ENCODE assay signal across 8 cellular contexts in genomic region chr4:67700119-67700873, GRCh38. TPM values are rescaled to one million over a fixed set of nuclear protein-coding genes. Genes with fewer than 3 reads are reported as not detected.
A peak's percentile ranks its signal among the peaks of the same experiment; 100 is the strongest.
DNase-seq lines count a peak whose midpoint lies in the region; ATAC-seq and TF ChIP-seq lines count a peak whose summit lies in the region.

No MANE protein-coding gene starts in this region.

- no peak overlapping the region for H3K4ac ChIP-seq in mesenchymal stem cell (ENCODE audit: low read depth in 1 of 2, low read length in 2 of 2)

- no peaks in the 10 kb centered on the region for H3K9me3 ChIP-seq in cardiac muscle cell (ENCODE audit: low read depth)
- peaks cover 18% of the 10 kb centered on the region; the same call in 1 of the 2 replicates for H3K9me3 ChIP-seq in OCI-LY7 (ENCODE audit: low read length)
- H3K9me3 ChIP-seq in colonic mucosa = no peaks in the 10 kb centered on the region
- no peaks in the 10 kb centered on the region for H3K9me3 ChIP-seq in mesenchymal stem cell (ENCODE audit: control insufficient read depth, low read length)
- no peaks in the 10 kb centered on the region for H3K9me3 ChIP-seq in vagina

- TSS peak; percentile 61 for BruUV-seq in OCI-LY7 (replicated peaks; lab: Mats Ljungman, UMichigan)

- TF ChIP-seq POLR2A in vagina (IDR thresholded peaks at IDR 0.05) = no peak

- H3K4me3 ChIP-seq in cardiac muscle cell (peak overlapping the region; percentile 68), OCI-LY7 (ENCODE audit: low read depth, low read length, poor library complexity, severe bottlenecking) (peak overlapping the region; percentile 90), colonic mucosa (peak overlapping the region; percentile 91), mesenchymal stem cell (ENCODE audit: insufficient read depth in 1 of 2, low read depth in 1 of 2, low read length in 2 of 2) (peak overlapping the region; percentile 77 to 82), vagina (peak overlapping the region; percentile 74 to 88)

- H3K4me2 ChIP-seq in OCI-LY7 (ENCODE audit: low read length) = peak overlapping the region; percentile 90
- peak overlapping the region; percentile 57 for H3K4me2 ChIP-seq in mesenchymal stem cell (ENCODE audit: low read length, poor library complexity, severe bottlenecking)

- H2AK5ac ChIP-seq in mesenchymal stem cell (ENCODE audit: low read length, severe bottlenecking) = no peak overlapping the region

- peak overlapping the region; percentile 96 for H2AFZ ChIP-seq in OCI-LY7 (ENCODE audit: low read length)
- peak overlapping the region; percentile 2 for H2AFZ ChIP-seq in mesenchymal stem cell (ENCODE audit: low read depth, low read length)

- H3K36me3 ChIP-seq in cardiac muscle cell = no peaks in the 10 kb centered on the region
- peaks cover 53% of the 10 kb centered on the region for H3K36me3 ChIP-seq in OCI-LY7 (ENCODE audit: insufficient read depth, low read length)
- no peaks in the 10 kb centered on the region for H3K36me3 ChIP-seq in colonic mucosa
- peaks cover 0 to 12% of the 10 kb centered on the region in 2 experiments for H3K36me3 ChIP-seq in mesenchymal stem cell (ENCODE audit: control insufficient read depth in 1 of 2, insufficient read depth in 2 of 2, low read depth in 1 of 2, low read length in 2 of 2)
- H3K36me3 ChIP-seq in vagina = no peaks in the 10 kb centered on the region

- no peak overlapping the region for H2BK120ac ChIP-seq in mesenchymal stem cell (ENCODE audit: low read depth, low read length)

- H3K27ac ChIP-seq in cardiac muscle cell (peak overlapping the region; percentile 81), OCI-LY7 (ENCODE audit: low read depth, low read length, poor library complexity, severe bottlenecking) (peak overlapping the region; percentile 55), colonic mucosa (peak overlapping the region; percentile 84), mesenchymal stem cell (ENCODE audit: low read length, poor library complexity, severe bottlenecking) (peak overlapping the region; percentile 74), vagina (peak overlapping the region; percentile 92)

- H3K79me2 ChIP-seq in OCI-LY7 (ENCODE audit: insufficient read depth, low read depth, low read length) = peaks cover 82% of the 10 kb centered on the region

- peak overlapping the region; percentile 84 to 92 for H3K9ac ChIP-seq in colonic mucosa (ENCODE audit: low read depth in 2 of 2, low read length in 2 of 2)
- peak overlapping the region; percentile 97 for H3K9ac ChIP-seq in mesenchymal stem cell (ENCODE audit: low read length)

- peak overlapping the region; percentile 13 to 75 for H3K18ac ChIP-seq in mesenchymal stem cell (ENCODE audit: low read depth in 1 of 2, low read length in 2 of 2)

- H3K23ac ChIP-seq in mesenchymal stem cell (ENCODE audit: low read length in 2 of 2) = no peak overlapping the region

- no peaks in the 10 kb centered on the region for H4K20me1 ChIP-seq in OCI-LY7 (ENCODE audit: insufficient read depth, low read length)

- POLR2A ChIA-PET in OCI-LY7 (lab: Charles Lee) = interaction anchor here (0.7 to 2.1 kb wide), 11 partner anchors 10 to 156 kb away, joined by 3 to 11 read pairs (median 4); partner anchors contain the start of gene STAP1

- WGBS in mesenchymal stem cell = 20% methylated on average over 14 of the region's 17 CpGs

- H4K91ac ChIP-seq in mesenchymal stem cell (ENCODE audit: low read length) = no peak overlapping the region

- no peaks in the 10 kb centered on the region for H3K9me2 ChIP-seq in OCI-LY7 (ENCODE audit: insufficient read depth, low read length)

- H3K79me1 ChIP-seq in mesenchymal stem cell (replicated peaks; ENCODE audit: low read length, poor library complexity, severe bottlenecking) = no peaks in the 10 kb centered on the region

- DNase-seq in cardiac muscle cell (ENCODE audit: low read depth in 1 of 2, low spot score in 1 of 2) (peak in 1 of 2 donors; percentile 17), Right ventricle myocardium inferior (ENCODE audit: missing footprints) (no peak), OCI-LY7 (ENCODE audit: low spot score) (peak; percentile 44), colonic mucosa (no peak), mesenchymal stem cell (peak; percentile 39), vagina (ENCODE audit: extremely low spot score in 2 of 2) (peak in 1 of 2 donors; percentile 85), SK-N-DZ (ENCODE audit: low spot score) (no peak)

- no peak overlapping the region for H2BK5ac ChIP-seq in mesenchymal stem cell (ENCODE audit: low read depth, low read length, poor library complexity, severe bottlenecking)

- TF ChIP-seq CTCF in cardiac muscle cell (IDR thresholded peaks at IDR 0.05; ENCODE audit: low read depth, low read length) = no peak
- no peak for TF ChIP-seq CTCF in OCI-LY7 (conservative IDR thresholded peaks at IDR 0.05; ENCODE audit: low read length)
- no peak for TF ChIP-seq CTCF in colonic mucosa (IDR thresholded peaks at IDR 0.05)
- no peak for TF ChIP-seq CTCF in vagina (IDR thresholded peaks at IDR 0.05)

- CTCF ChIA-PET in OCI-LY7 (lab: Charles Lee; ENCODE audit: unreplicated experiment) = interaction anchor here (1.0 kb wide), 2 partner anchors 114 to 154 kb away, joined by 3 read pairs; no protein-coding TSS in a partner anchor

- intact Hi-C loops in Right ventricle myocardium inferior (cut with DNase I) = loop anchor here (2.0 kb wide), 1 partner anchor 155 kb away; the partner anchor contains the start of gene CENPC
- intact Hi-C loops in OCI-LY7 (cut with micrococcal nuclease; ENCODE audit: unreplicated experiment) = loop anchor here (1.0 kb wide), 1 partner anchor 125 kb away; no protein-coding TSS in a partner anchor
- intact Hi-C loops in colonic mucosa (cut with DNase I) = no loop called here
- intact Hi-C loops in vagina (cut with DNase I) = no loop called here

- no peaks in the 10 kb centered on the region for H3K27me3 ChIP-seq in cardiac muscle cell
- no peaks in the 10 kb centered on the region for H3K27me3 ChIP-seq in colonic mucosa
- H3K27me3 ChIP-seq in mesenchymal stem cell (ENCODE audit: control insufficient read depth in 1 of 2, insufficient read depth in 1 of 2, low read length in 2 of 2) = no peaks in the 10 kb centered on the region
- H3K27me3 ChIP-seq in vagina = no peaks in the 10 kb centered on the region

- no peak overlapping the region for H2BK15ac ChIP-seq in mesenchymal stem cell (ENCODE audit: low read depth, poor library complexity, severe bottlenecking)

- ATAC-seq in Right ventricle myocardium inferior = no peak
- peak; percentile 4 for ATAC-seq in HG02870 (IDR thresholded peaks at IDR 0.05; ENCODE audit: unreplicated experiment)

- no peak overlapping the region for H2BK12ac ChIP-seq in mesenchymal stem cell (ENCODE audit: low read length in 2 of 2)

- H3K14ac ChIP-seq in mesenchymal stem cell (ENCODE audit: low read length in 2 of 2) = peak overlapping the region in 1 of 2 experiments; percentile 74

- H4K8ac ChIP-seq in mesenchymal stem cell (ENCODE audit: low read length) = no peak overlapping the region

- peaks cover 4% of the 10 kb centered on the region for H3K4me1 ChIP-seq in cardiac muscle cell (ENCODE audit: low read depth)
- H3K4me1 ChIP-seq in OCI-LY7 (ENCODE audit: insufficient read depth, low read length, poor library complexity, severe bottlenecking) = peaks cover 29% of the 10 kb centered on the region
- no peaks in the 10 kb centered on the region for H3K4me1 ChIP-seq in colonic mucosa
- H3K4me1 ChIP-seq in mesenchymal stem cell (ENCODE audit: control insufficient read depth, insufficient read depth, low read depth, low read length) = peaks cover 7% of the 10 kb centered on the region
- peaks cover 24% of the 10 kb centered on the region for H3K4me1 ChIP-seq in vagina

RNA-seq across cellular contexts. Expression of gene UBA6, which starts 0.7 kb away (rescaled TPM):
- total RNA-seq in cardiac muscle cell = 40.6 and 75.2 TPM in 2 replicates
- 17.9 and 19.8 TPM in 2 replicates for polyA plus RNA-seq in cardiac muscle cell
- 18.1 TPM for total RNA-seq in Right ventricle myocardium inferior
- 40.6 and 49.3 TPM in 2 replicates for total RNA-seq in OCI-LY7 (2014; rRNA removed; shearing (Covaris generic))
- 92.4 and 92.7 TPM in 2 replicates for total RNA-seq in OCI-LY7 (2022)
- 10 to 100 TPM; 57.2 to 73.2 TPM for total RNA-seq in colonic mucosa
- 29.8 TPM for polyA plus RNA-seq in mesenchymal stem cell (2013, experiment 1 of 2)
- 28.6 TPM for polyA plus RNA-seq in mesenchymal stem cell (2013, experiment 2 of 2)
- total RNA-seq in vagina = 36.3 TPM
- 50.4 and 118 TPM in 2 replicates for polyA plus RNA-seq in SK-N-DZ (2014; cell fraction: cytosol; rRNA removed)
- polyA plus RNA-seq in SK-N-DZ (2014; cell fraction: nucleus; rRNA removed) = 23.1 and 25.2 TPM in 2 replicates

RNA-seq across cellular contexts. Expression of gene GNRHR, which starts 53.9 kb away (rescaled TPM):
- total RNA-seq in cardiac muscle cell = not detected in 2 replicates
- polyA plus RNA-seq in cardiac muscle cell = 0.22 TPM in 1 of 2 replicates, not detected in the other
- total RNA-seq in Right ventricle myocardium inferior = not detected
- not detected in 2 replicates for total RNA-seq in OCI-LY7 (2014; rRNA removed; shearing (Covaris generic))
- total RNA-seq in OCI-LY7 (2022) = not detected in 2 replicates
- total RNA-seq in colonic mucosa = not detected
- polyA plus RNA-seq in mesenchymal stem cell (2013, experiment 1 of 2) = not detected
- polyA plus RNA-seq in mesenchymal stem cell (2013, experiment 2 of 2) = not detected
- total RNA-seq in vagina = not detected
- not detected in 2 replicates for polyA plus RNA-seq in SK-N-DZ (2014; cell fraction: cytosol; rRNA removed)
- polyA plus RNA-seq in SK-N-DZ (2014; cell fraction: nucleus; rRNA removed) = not detected in 2 replicates

Comparison
In these comparisons a context has a peak if more than half of its experiments do, and no peak if none do; other contexts are left out.
1. DNase-seq: peak in OCI-LY7 (single experiment) and mesenchymal stem cell (single experiment); none in Right ventricle myocardium inferior (single experiment), colonic mucosa (single experiment) and SK-N-DZ (single experiment).
2. intact Hi-C loops: an anchor here in Right ventricle myocardium inferior (2.0 kb wide) and OCI-LY7 (1.0 kb wide); none called in colonic mucosa and vagina.
3. Peak in every context shown above with its lines, with median percentiles within 50 percentile points of each other: H3K27ac ChIP-seq and H3K4me3 ChIP-seq.